34 cellular contexts compared by ENCODE assay signal in genomic region chr11:127412234-127412633, GRCh38.
"Had no signal": no experiment of that assay in that cellular context is flagged by ENCODE, and none has a peak within 500 bp of the region (broad histone marks: within the 10 kb centered on the region; RNA-seq: fewer than 3 reads in every experiment).

No MANE protein-coding gene starts in this region.

- H3K4me1 ChIP-seq: adrenal gland, body of pancreas, breast epithelium had no signal

- H3K4me3 ChIP-seq: adrenal gland, body of pancreas, breast epithelium had no signal

- DNase-seq: activated B cell treated with CpG ODN at 0.5 μM for 24 hours; activated CD4-positive, alpha-beta memory T cell treated with anti-CD3 and anti-CD28 coated beads for 36 hours; activated CD4-positive, alpha-beta T cell treated with anti-CD3 and anti-CD28 coated beads for 4 hours; activated CD4-positive, alpha-beta T cell treated with anti-CD3 and anti-CD28 coated beads, Interleukin-2, amount 10 ng/mL, durations not matched to agents 24 days and 14 days; activated CD4-positive, alpha-beta T cell treated with anti-CD3 and anti-CD28 coated beads, Interleukin-2, amount 50 U/mL, for 1 hour; activated CD4-positive, alpha-beta T cell treated with anti-CD3 and anti-CD28 coated beads, Interleukin-2, amount 50 U/mL, for 4 hours; activated CD4-positive, CD25-positive, alpha-beta regulatory T cell treated with anti-CD3 and anti-CD28 coated beads, Interleukin-2, amount 50 U/mL, for 72 hours; activated CD8-positive, alpha-beta memory T cell treated with anti-CD3 and anti-CD28 coated beads, Interleukin-2, amount 50 U/mL, for 4 hours; activated CD8-positive, alpha-beta T cell treated with anti-CD3 and anti-CD28 coated beads for 36 hours; activated effector memory CD4-positive, alpha-beta T cell treated with anti-CD3 and anti-CD28 coated beads, Interleukin-2, amount 50 U/mL, for 16 hours; activated gamma-delta T cell treated with Interleukin-2 at 50 U/mL for 16 hours; activated naive CD4-positive, alpha-beta T cell; activated naive CD4-positive, alpha-beta T cell treated with anti-CD3 and anti-CD28 coated beads for 36 hours; activated naive CD4-positive, alpha-beta T cell treated with anti-CD3 and anti-CD28 coated beads, Interleukin-2, amount 50 U/mL, for 16 hours; activated naive CD8-positive, alpha-beta T cell treated with anti-CD3 and anti-CD28 coated beads for 36 hours; activated T-cell treated with anti-CD3 and anti-CD28 coated beads for 4 hours; activated T-cell treated with anti-CD3 and anti-CD28 coated beads, Interleukin-2, amount 50 U/mL, for 1 hour; activated T-cell treated with anti-CD3 and anti-CD28 coated beads, Interleukin-2, amount 50 U/mL, for 4 hours; activated T-cell treated with anti-CD3 and anti-CD28 coated beads, Interleukin-2, amount 50 U/mL, for 72 hours; adrenal gland; amniotic stem cell; aorta; body of pancreas; brain microvascular endothelial cell; central memory CD4-positive, alpha-beta T cell; T-helper 1 cell; T-helper 2 cell; T-helper 9 cell had no signal

- H3K9me3 ChIP-seq: adrenal gland had no signal

- ATAC-seq: activated CD8-positive, alpha-beta T cell treated with anti-CD3 and anti-CD28 coated beads for 36 hours; activated naive CD4-positive, alpha-beta T cell treated with anti-CD3 and anti-CD28 coated beads, Interleukin-2, amount 50 U/mL, for 72 hours; activated T-cell treated with anti-CD3 and anti-CD28 coated beads, Interleukin-2, amount 50 U/mL, for 4 hours; activated T-cell treated with anti-CD3 and anti-CD28 coated beads, Interleukin-2, amount 50 U/mL, for 72 hours; activated T-helper 17 cell treated with anti-CD3 and anti-CD28 coated beads, Interleukin-2, amount 50 U/mL, for 72 hours; body of pancreas had no signal

- H3K36me3 ChIP-seq: adrenal gland, brain microvascular endothelial cell, breast epithelium had no signal

- H3K27me3 ChIP-seq: adrenal gland, body of pancreas, brain microvascular endothelial cell, breast epithelium had no signal

- H3K27ac ChIP-seq: adrenal gland, body of pancreas, brain microvascular endothelial cell, breast epithelium, VCaP had no signal

- FAIRE-seq: astrocyte, TTC549 had no signal
